In genomic region chr15:71647479-71647792, GRCh38 we compare ENCODE assay signal across 16 cellular contexts.
DNase-seq lines count a peak whose midpoint lies in the region; ATAC-seq and TF ChIP-seq lines count a peak whose summit lies in the region.
"Had no signal": no experiment of that assay in that cellular context is flagged by ENCODE, and none has a peak within 500 bp of the region (broad histone marks: within the 10 kb centered on the region; RNA-seq: fewer than 3 reads in every experiment).

No MANE protein-coding gene starts in this region.

- no peaks in the 10 kb centered on the region for H3K36me3 ChIP-seq in IMR-90 (ENCODE audit: control insufficient read depth, insufficient read depth, low read length)
- H3K36me3 ChIP-seq in gastroesophageal sphincter = no peaks in the 10 kb centered on the region
- H3K36me3 ChIP-seq in thoracic aorta = no peaks in the 10 kb centered on the region

- H3K9me3 ChIP-seq in IMR-90 (ENCODE audit: control insufficient read depth, insufficient read depth, low read length) (no peaks in the 10 kb centered on the region), gastroesophageal sphincter (no peaks in the 10 kb centered on the region), thoracic aorta (no peaks in the 10 kb centered on the region)

- H2BK120ac ChIP-seq in IMR-90 (ENCODE audit: low read depth, low read length) = no peak overlapping the region

- ATAC-seq in IMR-90 (ENCODE audit: low read depth) = no peak
- ATAC-seq in gastroesophageal sphincter = peak; percentile 86
- ATAC-seq in thoracic aorta (ENCODE audit: insufficient number of reproducible peaks, low FRiP score, low read depth) = peak; percentile 57
- ATAC-seq in HG03457 (IDR thresholded peaks at IDR 0.05; ENCODE audit: unreplicated experiment) = no peak
- no peak for ATAC-seq in GM19467 (IDR thresholded peaks at IDR 0.05; ENCODE audit: unreplicated experiment)
- ATAC-seq: K562, Panc1 had no signal

- no peak overlapping the region for H3K14ac ChIP-seq in IMR-90 (replicated peaks; ENCODE audit: low read depth, low read length)

- H4K8ac ChIP-seq in IMR-90 (ENCODE audit: low read depth in 2 of 2, low read length in 2 of 2) = no peak overlapping the region

- dilution Hi-C loops in IMR-90 (cut with HindIII; ENCODE audit: low sequenced_read_pairs, unreplicated experiment) = no loop called here

- H2AK9ac ChIP-seq in IMR-90 (replicated peaks; ENCODE audit: low read depth, low read length, poor library complexity) = no peak overlapping the region

- no peak overlapping the region for H2AK5ac ChIP-seq in IMR-90 (ENCODE audit: low read depth, low read length)

- peaks cover 6% of the 10 kb centered on the region; the same call in 1 of the 2 replicates for H3K9me1 ChIP-seq in IMR-90 (ENCODE audit: insufficient read depth, low read length)

- H3K4ac ChIP-seq in IMR-90 (ENCODE audit: low read depth, low read length) = no peak overlapping the region

- H3K9ac ChIP-seq in IMR-90 (ENCODE audit: low read depth, low read length) = no peak overlapping the region

- intact Hi-C loops in IMR-90 (cut with micrococcal nuclease) = no loop called here

- TF ChIP-seq RAD21 in IMR-90 (IDR thresholded peaks at IDR 0.05; ENCODE audit: low read length) = no peak

- no peak for TF ChIP-seq POLR2A in IMR-90 (IDR thresholded peaks at IDR 0.05; ENCODE audit: low read depth, low read length)
- TF ChIP-seq POLR2A in gastroesophageal sphincter (IDR thresholded peaks at IDR 0.05) = no peak

- no peak overlapping the region for H3K4me3 ChIP-seq in IMR-90 (ENCODE audit: insufficient read depth, low read depth, low read length)
- H3K4me3 ChIP-seq in gastroesophageal sphincter = no peak overlapping the region
- H3K4me3 ChIP-seq in thoracic aorta = no peak overlapping the region
- H3K4me3 ChIP-seq: K562 had no signal

- no peak overlapping the region for H2BK5ac ChIP-seq in IMR-90 (ENCODE audit: low read depth, low read length, poor library complexity, severe bottlenecking)

- H3K4me2 ChIP-seq in IMR-90 (ENCODE audit: low read depth, low read length) = no peak overlapping the region

- no peak overlapping the region for H2BK15ac ChIP-seq in IMR-90 (ENCODE audit: low read depth, low read length)

- no peak overlapping the region for H3K27ac ChIP-seq in IMR-90 (ENCODE audit: insufficient read depth, low read length)
- peak overlapping the region; percentile 81 for H3K27ac ChIP-seq in caudate nucleus (ENCODE audit: low read depth, low read length)
- peak overlapping the region; percentile 75 to 98 (median 79) for H3K27ac ChIP-seq in gastroesophageal sphincter
- H3K27ac ChIP-seq in thoracic aorta = peak overlapping the region; percentile 67 to 79

- peaks cover 5% of the 10 kb centered on the region; the same call in 1 of the 2 replicates for H4K20me1 ChIP-seq in IMR-90 (ENCODE audit: insufficient read depth, low read length)

- H4K5ac ChIP-seq in IMR-90 (ENCODE audit: low read depth, low read length) = no peak overlapping the region

- no peak for TF ChIP-seq CTCF in IMR-90 (conservative IDR thresholded peaks at IDR 0.05; ENCODE audit: low read depth, low read length)
- TF ChIP-seq CTCF in gastroesophageal sphincter (IDR thresholded peaks at IDR 0.05) = no peak
- TF ChIP-seq CTCF in thoracic aorta (IDR thresholded peaks at IDR 0.05) = no peak
- TF ChIP-seq CTCF in GM10266 (IDR thresholded peaks at IDR 0.05; ENCODE audit: control insufficient read depth, insufficient read depth, low read depth, missing control alignments) = no peak

- in situ Hi-C loops in IMR-90 (cut with MboI; ENCODE audit: low sequenced_read_pairs) = no loop called here

- H3K27me3 ChIP-seq in IMR-90 (ENCODE audit: control insufficient read depth, insufficient read depth, low read length) = no peaks in the 10 kb centered on the region
- no peaks in the 10 kb centered on the region for H3K27me3 ChIP-seq in gastroesophageal sphincter
- no peaks in the 10 kb centered on the region for H3K27me3 ChIP-seq in thoracic aorta (replicated peaks; ENCODE audit: insufficient read depth)

- no CpG with 5 or more reads among the region's 4 CpGs for WGBS in IMR-90 (ENCODE audit: extremely low coverage in 2 of 2, insufficient read length in 1 of 2), 2 experiments
- WGBS in gastroesophageal sphincter (ENCODE audit: low coverage in 1 of 2), 2 donors = 25% methylated on average over 4 of the region's 4 CpGs; no CpG with 5 or more reads in 1 of the 2 donors

- no peak for TF ChIP-seq EP300 in gastroesophageal sphincter (IDR thresholded peaks at IDR 0.05)

- DNase-seq in IMR-90 = peak; percentile 23
- peak in 7 of 61 donors; percentile 15 to 77 (median 16) for DNase-seq in caudate nucleus (lab: John Stamatoyannopoulos, UW)
- no peak for DNase-seq in thoracic aorta (ENCODE audit: low spot score)
- DNase-seq in GM10266 (ENCODE audit: extremely low spot score) = no peak
- no peak for DNase-seq in NCI-H2171 (lab: John Stamatoyannopoulos, UW)
- DNase-seq: C1 segment of cervical spinal cord; CD8-positive, alpha-beta memory T cell; DMS79 treated with DMSO at 0.1 percent for 48 hours; GOT3; NCI-H1092 treated with DMSO at 0.1 percent for 48 hours; NCI-H446 treated with DMSO at 0.1 percent for 48 hours had no signal

- BruUV-seq in IMR-90 (replicated peaks; lab: Mats Ljungman, UMichigan) = no TSS peak

- H3K79me1 ChIP-seq in IMR-90 (ENCODE audit: low read depth in 1 of 2, low read length in 2 of 2) = peaks cover 0 to 2% of the 10 kb centered on the region in 2 experiments; a peak in 1 of 4 replicates

- H3K4me1 ChIP-seq in IMR-90 (ENCODE audit: control insufficient read depth, insufficient read depth, low read length) = peaks cover 3% of the 10 kb centered on the region
- peaks cover 3 to 53% (median 18%) of the 10 kb centered on the region in 3 donors for H3K4me1 ChIP-seq in gastroesophageal sphincter
- H3K4me1 ChIP-seq in thoracic aorta (ENCODE audit: control insufficient read depth in 1 of 2, low read depth in 2 of 2) = peaks cover 12 to 55% of the 10 kb centered on the region in 2 donors

- CTCF ChIA-PET in IMR-90 (lab: Yijun Ruan, JAX) = interaction anchor here (1.6 kb wide), 1 partner anchor 72 kb away, joined by 3 read pairs; no protein-coding TSS in a partner anchor

- no peak overlapping the region for H3K56ac ChIP-seq in IMR-90 (ENCODE audit: extremely low read depth, insufficient read depth, low read length)

- POLR2A ChIA-PET in IMR-90 (lab: Charles Lee; ENCODE audit: unreplicated experiment) = no interaction called here

- no peak overlapping the region for H3K18ac ChIP-seq in IMR-90 (ENCODE audit: low read depth, low read length)

- H3K23ac ChIP-seq in IMR-90 (ENCODE audit: low read depth, low read length) = no peak overlapping the region

- H2BK20ac ChIP-seq in IMR-90 (ENCODE audit: low read depth, low read length) = no peak overlapping the region

- no peak overlapping the region for H2AFZ ChIP-seq in IMR-90 (replicated peaks; ENCODE audit: low read length, poor library complexity)

- H4K91ac ChIP-seq in IMR-90 (ENCODE audit: insufficient read depth, low read depth, low read length) = no peak overlapping the region

TF ChIP-seq in IMR-90, 13 proteins besides CTCF, POLR2A, EP300 and RAD21:
- TF ChIP-seq FOS (IDR thresholded peaks at IDR 0.05; ENCODE audit: low read depth, low read length) (no peak), SMC3 (IDR thresholded peaks at IDR 0.05; ENCODE audit: low read depth, low read length) (no peak), CEBPB (IDR thresholded peaks at IDR 0.05; ENCODE audit: low read depth, low read length) (no peak), BHLHE40 (IDR thresholded peaks at IDR 0.05; ENCODE audit: low read depth, low read length) (no peak), USF2 (IDR thresholded peaks at IDR 0.05; ENCODE audit: low read depth, low read length) (no peak), MAFK (IDR thresholded peaks at IDR 0.05; ENCODE audit: low read depth, low read length) (no peak), NFE2L2 (IDR thresholded peaks at IDR 0.05; ENCODE audit: low read depth, low read length) (no peak), ELK1 (IDR thresholded peaks at IDR 0.05; ENCODE audit: borderline replicate concordance, low read depth, low read length) (no peak), CHD1 (IDR thresholded peaks at IDR 0.05; ENCODE audit: low read depth, low read length) (no peak), MAZ (IDR thresholded peaks at IDR 0.05; ENCODE audit: borderline replicate concordance, low read depth, low read length) (no peak), MXI1 (IDR thresholded peaks at IDR 0.05; ENCODE audit: borderline replicate concordance, low read depth, low read length) (no peak), RFX5 (IDR thresholded peaks at IDR 0.05; ENCODE audit: low read depth, low read length) (no peak), RCOR1 (IDR thresholded peaks at IDR 0.05; ENCODE audit: insufficient replicate concordance, low read length) (no peak)
TF ChIP-seq in IMR-90: peak in this region for 0.

Comparison
In these comparisons a context has a peak if more than half of its experiments do, and no peak if none do; other contexts are left out.
1. ATAC-seq: peak in gastroesophageal sphincter (single experiment) and thoracic aorta (single experiment); none in IMR-90 (single experiment), HG03457 (single experiment) and GM19467 (single experiment).